In the genomic region with DNA sequence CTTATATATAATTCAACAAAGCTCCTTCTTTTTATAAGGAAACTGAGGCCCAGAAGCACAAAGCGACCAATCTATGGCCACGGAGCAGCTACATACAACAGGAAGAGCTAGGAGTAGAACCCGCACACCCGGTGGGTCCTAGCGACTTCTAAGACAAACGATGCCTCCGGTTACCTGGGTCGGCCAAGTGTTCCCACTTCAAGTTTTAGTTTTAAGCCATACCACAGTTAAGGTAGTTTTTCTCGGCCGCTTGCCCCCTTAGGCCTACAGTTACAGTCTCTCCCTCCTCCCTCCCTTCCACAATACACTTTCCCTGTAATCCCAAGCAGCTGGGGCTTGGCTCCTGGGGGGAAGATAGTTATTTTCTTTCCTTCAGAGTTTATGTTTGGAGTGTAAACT, we compare ENCODE assay signal across 8 cellular contexts. TPM values are rescaled to one million over a fixed set of nuclear protein-coding genes. Genes with fewer than 3 reads are reported as not detected.
DNase-seq lines count a peak whose midpoint lies in the region; ATAC-seq and TF ChIP-seq lines count a peak whose summit lies in the region.

No MANE protein-coding gene starts in this region.

- H3K4me1 ChIP-seq in trophoblast cell (ENCODE audit: control insufficient read depth in 1 of 2, insufficient read depth in 2 of 2, low read length in 2 of 2), result peaks cover 4 to 6% of the 10 kb centered on the region in 2 experiments

- no peak overlapping the region for H2BK5ac ChIP-seq in trophoblast cell (ENCODE audit: low read depth, low read length, poor library complexity)

- H3K36me3 ChIP-seq in BJ (ENCODE audit: control insufficient read depth, insufficient read depth, low read length) (peaks cover 1% of the 10 kb centered on the region; the same call in 1 of the 2 replicates), trophoblast cell (ENCODE audit: control insufficient read depth in 1 of 2, insufficient read depth in 2 of 2, low read length in 2 of 2) (peaks cover 3 to 9% of the 10 kb centered on the region in 2 experiments)

- ATAC-seq in GM19395 (IDR thresholded peaks at IDR 0.05; ENCODE audit: unreplicated experiment) (peak; percentile 12), HG03521 (IDR thresholded peaks at IDR 0.05; ENCODE audit: unreplicated experiment) (peak; percentile 4)

- CTCF ChIA-PET in BJ (lab: Yijun Ruan, JAX), result interaction anchor here (0.6 to 5.3 kb wide), 3 partner anchors 10 to 154 kb away, joined by 3 to 18 read pairs (median 3); no protein-coding TSS in a partner anchor

- H3K23ac ChIP-seq in trophoblast cell (ENCODE audit: low read length), result no peak overlapping the region

- peak overlapping the region; percentile 71 for H3K14ac ChIP-seq in trophoblast cell (ENCODE audit: low read length)

- H3K4me2 ChIP-seq in trophoblast cell (ENCODE audit: low read length), result peak overlapping the region; percentile 72

- H2AFZ ChIP-seq in trophoblast cell (ENCODE audit: insufficient read depth, low read length, poor library complexity), result peak overlapping the region; percentile 58

- no peaks in the 10 kb centered on the region for H3K9me3 ChIP-seq in trophoblast cell (ENCODE audit: insufficient read depth, low read depth, low read length)

- H3K4me3 ChIP-seq in BJ (ENCODE audit: low read depth, low read length), result peak overlapping the region; percentile 66
- H3K4me3 ChIP-seq in trophoblast cell (ENCODE audit: low read depth, low read length), result peak overlapping the region; percentile 85

- peak overlapping the region; percentile 77 for H4K12ac ChIP-seq in trophoblast cell (ENCODE audit: low read depth, low read length)

- H3K9ac ChIP-seq in trophoblast cell (ENCODE audit: low read length), result peak overlapping the region; percentile 93

- WGBS in trophoblast cell (ENCODE audit: extremely low coverage, insufficient coverage, insufficient read length), result no CpG with 5 or more reads among the region's 10 CpGs

- no peak overlapping the region for H2BK12ac ChIP-seq in trophoblast cell (ENCODE audit: low read length)

- H4K8ac ChIP-seq in trophoblast cell (ENCODE audit: low read depth, low read length), result peak overlapping the region; percentile 89

- H3K4ac ChIP-seq in trophoblast cell (ENCODE audit: low read depth, low read length), result peak overlapping the region; percentile 80

- POLR2A ChIA-PET in BJ (lab: Charles Lee), result interaction anchor here (0.6 kb wide), 1 partner anchor 131 kb away, joined by 4 read pairs; no protein-coding TSS in a partner anchor

- H3K18ac ChIP-seq in trophoblast cell (ENCODE audit: low read length), result peak overlapping the region; percentile 63

- no peak for TF ChIP-seq CTCF in BJ (IDR thresholded peaks at IDR 0.05; ENCODE audit: insufficient read depth, low read depth, low read length)

- H2BK120ac ChIP-seq in trophoblast cell (ENCODE audit: insufficient read depth, low read length, poor library complexity), result peak overlapping the region; percentile 68

- DNase-seq in BJ (ENCODE audit: low read depth), result no peak
- peak; percentile 66 for DNase-seq in activated CD8-positive, alpha-beta memory T cell treated with anti-CD3 and anti-CD28 coated beads for 24 hours
- DNase-seq in glomerular endothelial cell (ENCODE audit: extremely low read depth, low read depth, low spot score), result peak; percentile 14
- no peak for DNase-seq in trophoblast cell
- no peak for DNase-seq in HT-29 (ENCODE audit: low spot score)
- no peak for DNase-seq in hippocampal formation (lab: John Stamatoyannopoulos, UW)

- peaks cover 7% of the 10 kb centered on the region for H3K79me2 ChIP-seq in trophoblast cell (ENCODE audit: control insufficient read depth, insufficient read depth, low read length, poor library complexity)

- H3K79me1 ChIP-seq in trophoblast cell (ENCODE audit: low read length), result peaks cover 6% of the 10 kb centered on the region

- H3K27ac ChIP-seq in trophoblast cell (ENCODE audit: low read depth, low read length), result peak overlapping the region; percentile 54

- H3K27me3 ChIP-seq in BJ (ENCODE audit: control insufficient read depth, insufficient read depth, low read length), result no peaks in the 10 kb centered on the region
- no peaks in the 10 kb centered on the region for H3K27me3 ChIP-seq in trophoblast cell (ENCODE audit: insufficient read depth, low read length)

- H2AK5ac ChIP-seq in trophoblast cell (ENCODE audit: low read length), result no peak overlapping the region

- H4K91ac ChIP-seq in trophoblast cell (ENCODE audit: low read depth, low read length), result peak overlapping the region; percentile 53

RNA-seq across cellular contexts. Expression of a gene that starts 0.5 kb away (rescaled TPM):
- polyA plus RNA-seq in BJ (2011; rRNA removed), result 2.8 and 4.0 TPM in 2 replicates
- 3.8 and 4.1 TPM in 2 replicates for polyA minus RNA-seq in BJ (2011; rRNA and poly(A)+ RNA removed)
- total RNA-seq in glomerular endothelial cell, result 8.8 and 11.5 TPM in 2 replicates
- polyA plus RNA-seq in trophoblast cell (2013), result 15.3 and 16.6 TPM in 2 replicates
- 3.1 and 5.3 TPM in 2 replicates for total RNA-seq in HT-29 (2014; rRNA removed; shearing (Covaris generic))

RNA-seq across cellular contexts. Expression of a gene that starts 0.8 kb away (rescaled TPM):
- 7.5 and 17.8 TPM in 2 replicates for polyA plus RNA-seq in BJ (2011; rRNA removed)
- 10.7 and 12.1 TPM in 2 replicates for polyA minus RNA-seq in BJ (2011; rRNA and poly(A)+ RNA removed)
- total RNA-seq in glomerular endothelial cell, result 12.7 and 24.0 TPM in 2 replicates
- polyA plus RNA-seq in trophoblast cell (2013), result 30.4 and 30.6 TPM in 2 replicates
- total RNA-seq in HT-29 (2014; rRNA removed; shearing (Covaris generic)), result 9.6 and 10.8 TPM in 2 replicates

Comparison
In these comparisons a context has a peak if more than half of its experiments do, and no peak if none do; other contexts are left out.
1. DNase-seq: peak in activated CD8-positive, alpha-beta memory T cell treated with anti-CD3 and anti-CD28 coated beads for 24 hours (single experiment) and glomerular endothelial cell (single experiment); none in BJ (single experiment), trophoblast cell (0 of 2), HT-29 (single experiment) and hippocampal formation (0 of 2).